ENCODE assay signal across 22 cellular contexts in the genomic region with DNA sequence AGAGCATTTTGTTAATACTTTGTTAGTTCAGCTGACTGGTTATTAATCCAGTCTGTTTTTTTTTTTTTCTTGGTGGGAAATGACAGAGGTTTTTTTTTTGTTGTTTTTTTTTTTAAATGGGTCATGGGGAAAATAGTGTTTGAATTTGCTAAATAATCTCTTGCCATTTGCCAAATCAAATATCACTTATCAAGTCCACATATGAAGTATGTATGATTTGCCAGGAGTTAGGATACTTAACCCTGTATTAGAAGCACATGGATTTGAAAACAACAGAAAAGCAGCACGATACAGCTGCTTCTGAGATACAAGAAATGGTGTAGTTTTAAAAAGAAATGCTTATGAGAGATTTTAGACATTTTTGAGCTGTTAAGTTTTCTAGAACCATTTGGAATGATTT. TPM values are rescaled to one million over a fixed set of nuclear protein-coding genes. Genes with fewer than 3 reads are reported as not detected.
"Had no signal": no experiment of that assay in that cellular context is flagged by ENCODE, and none has a peak within 500 bp of the region (broad histone marks: within the 10 kb centered on the region; RNA-seq: fewer than 3 reads in every experiment).

No MANE protein-coding gene starts in this region.

- H3K4me3 ChIP-seq: adrenal gland had no signal

- H3K4me1 ChIP-seq: adrenal gland had no signal

- H3K36me3 ChIP-seq: adrenal gland had no signal

- H3K27ac ChIP-seq: adrenal gland had no signal

- H3K9me3 ChIP-seq: adrenal gland had no signal

- DNase-seq: activated CD4-positive, alpha-beta T cell treated with anti-CD3 and anti-CD28 coated beads for 48 hours; activated CD4-positive, alpha-beta T cell treated with anti-CD3 and anti-CD28 coated beads, Interleukin-2, amount 50 U/mL, for 4 hours; activated CD4-positive, CD25-positive, alpha-beta regulatory T cell treated with anti-CD3 and anti-CD28 coated beads, Interleukin-2, amount 50 U/mL, for 72 hours; activated CD8-positive, alpha-beta memory T cell treated with anti-CD3 and anti-CD28 coated beads, Interleukin-2, amount 50 U/mL, for 48 hours; activated CD8-positive, alpha-beta T cell treated with anti-CD3 and anti-CD28 coated beads, Interleukin-2, amount 10 ng/mL, durations not matched to agents 7 days and 5 days; activated naive CD4-positive, alpha-beta T cell treated with anti-CD3 and anti-CD28 coated beads, Interleukin-2, amount 50 U/mL, for 16 hours; activated naive CD8-positive, alpha-beta T cell treated with anti-CD3 and anti-CD28 coated beads, Interleukin-2, amount 10 ng/mL, durations not matched to agents 7 days and 5 days; activated T-cell treated with anti-CD3 and anti-CD28 coated beads, Interleukin-2, amount 50 U/mL, for 1 hour; adrenal gland; anterior cingulate cortex; Karpas-422; NCI-H1048; NCI-H146; NCI-H187 treated with DMSO at 0.1 percent for 48 hours; NCI-H345; NCI-H510A; NCI-H69; SIG-M5; T-helper 17 cell; T-helper 9 cell had no signal

- ATAC-seq: activated CD8-positive, alpha-beta T cell treated with anti-CD3 and anti-CD28 coated beads, Interleukin-2, amount 10 ng/mL, durations not matched to agents 7 days and 5 days; T-helper 17 cell; WTC11 had no signal

- H3K27me3 ChIP-seq: adrenal gland had no signal

RNA-seq across cellular contexts. Expression of a gene that starts 21.6 kb away (rescaled TPM):
- total RNA-seq: RPMI7951, WTC11 had no signal

RNA-seq across cellular contexts. Expression of a gene that starts 53.7 kb away (rescaled TPM):
- total RNA-seq: RPMI7951 had no signal

RNA-seq across cellular contexts. Expression of a gene that starts 59.9 kb away (rescaled TPM):
- total RNA-seq: activated CD8-positive, alpha-beta T cell treated with anti-CD3 and anti-CD28 coated beads, Interleukin-2, amount 10 ng/mL, durations not matched to agents 7 days and 5 days; activated naive CD8-positive, alpha-beta T cell treated with anti-CD3 and anti-CD28 coated beads, Interleukin-2, amount 10 ng/mL, durations not matched to agents 7 days and 5 days; adrenal gland; RPMI7951; T-helper 17 cell; WTC11 had no signal
- polyA plus RNA-seq: adrenal gland had no signal
